ENCODE assay signal across 25 cellular contexts in genomic region chr1:200903793-200904192, GRCh38. TPM values are rescaled to one million over a fixed set of nuclear protein-coding genes. Genes with fewer than 3 reads are reported as not detected.
"Had no signal": no experiment of that assay in that cellular context is flagged by ENCODE, and none has a peak within 500 bp of the region (broad histone marks: within the 10 kb centered on the region; RNA-seq: fewer than 3 reads in every experiment).

No MANE protein-coding gene starts in this region.

- ATAC-seq: activated CD4-positive, CD25-positive, alpha-beta regulatory T cell treated with anti-CD3 and anti-CD28 coated beads, Interleukin-2, amount 50 U/mL, for 24 hours; activated CD8-positive, alpha-beta T cell treated with anti-CD3 and anti-CD28 coated beads, Interleukin-2, amount 10 ng/mL, durations not matched to agents 7 days and 5 days; PC-3 had no signal

- H3K36me3 ChIP-seq: breast epithelium had no signal

- H3K4me2 ChIP-seq: KMS-11 had no signal

- H3K4me3 Mint-ChIP-seq: activated CD8-positive, alpha-beta T cell treated with anti-CD3 and anti-CD28 coated beads, Interleukin-2, amount 10 ng/mL, durations not matched to agents 7 days and 5 days; activated naive CD4-positive, alpha-beta T cell treated with anti-CD3 and anti-CD28 coated beads, Interleukin-2, amount 50 U/mL, for 24 hours; activated T-cell treated with anti-CD3 and anti-CD28 coated beads, Interleukin-2, amount 50 U/mL, for 24 hours; activated T-helper 1 cell treated with anti-CD3 and anti-CD28 coated beads, Interleukin-12 subunit alpha, Interleukin-12 subunit beta, Interleukin-2, Interleukin-4 antibody, amounts not matched to agents 30 ng/mL and 10 ng/mL and 1 ng/mL, durations not matched to agents 14 hours and 24 hours and 36 hours; T-helper 1 cell treated with Interleukin-12 subunit alpha and Interleukin-12 subunit beta and Interleukin-4 antibody, amounts not matched to agents 30 μg/mL and 1 μg/mL, for 36 hours had no signal

- H3K36me3 Mint-ChIP-seq: activated naive CD4-positive, alpha-beta T cell treated with anti-CD3 and anti-CD28 coated beads, Interleukin-2, amount 50 U/mL, for 24 hours had no signal

- H3K9me3 ChIP-seq: breast epithelium had no signal

- H3K27ac Mint-ChIP-seq: activated CD8-positive, alpha-beta T cell treated with anti-CD3 and anti-CD28 coated beads, Interleukin-2, amount 10 ng/mL, durations not matched to agents 7 days and 5 days; activated naive CD4-positive, alpha-beta T cell treated with anti-CD3 and anti-CD28 coated beads, Interleukin-2, amount 50 U/mL, for 24 hours; activated T-cell treated with anti-CD3 and anti-CD28 coated beads, Interleukin-2, amount 50 U/mL, for 24 hours; activated T-helper 1 cell treated with anti-CD3 and anti-CD28 coated beads, Interleukin-12 subunit alpha, Interleukin-12 subunit beta, Interleukin-2, Interleukin-4 antibody, amounts not matched to agents 30 ng/mL and 10 ng/mL and 1 ng/mL, durations not matched to agents 14 hours and 24 hours and 36 hours; T-helper 1 cell treated with Interleukin-12 subunit alpha and Interleukin-12 subunit beta and Interleukin-4 antibody, amounts not matched to agents 30 μg/mL and 1 μg/mL, for 36 hours had no signal

- H3K4me3 ChIP-seq: breast epithelium had no signal

- H3K27me3 Mint-ChIP-seq: activated naive CD4-positive, alpha-beta T cell treated with anti-CD3 and anti-CD28 coated beads, Interleukin-2, amount 50 U/mL, for 24 hours had no signal

- H3K9ac ChIP-seq: KMS-11 had no signal

- H3K9me3 Mint-ChIP-seq: activated naive CD4-positive, alpha-beta T cell treated with anti-CD3 and anti-CD28 coated beads, Interleukin-2, amount 50 U/mL, for 24 hours; activated T-cell treated with anti-CD3 and anti-CD28 coated beads, Interleukin-2, amount 50 U/mL, for 24 hours; activated T-helper 1 cell treated with anti-CD3 and anti-CD28 coated beads, Interleukin-12 subunit alpha, Interleukin-12 subunit beta, Interleukin-2, Interleukin-4 antibody, amounts not matched to agents 30 ng/mL and 10 ng/mL and 1 ng/mL, durations not matched to agents 14 hours and 24 hours and 36 hours; T-helper 1 cell treated with Interleukin-12 subunit alpha and Interleukin-12 subunit beta and Interleukin-4 antibody, amounts not matched to agents 30 μg/mL and 1 μg/mL, for 36 hours had no signal

- DNase-seq: activated CD4-positive, alpha-beta T cell treated with anti-CD3 and anti-CD28 coated beads for 4 hours; activated CD8-positive, alpha-beta memory T cell treated with anti-CD3 and anti-CD28 coated beads, Interleukin-2, amount 50 U/mL, for 48 hours; activated CD8-positive, alpha-beta T cell treated with anti-CD3 and anti-CD28 coated beads, Interleukin-2, amount 10 ng/mL, durations not matched to agents 7 days and 5 days; activated effector memory CD4-positive, alpha-beta T cell treated with Interleukin-2 at 50 U/mL for 16 hours; activated naive CD4-positive, alpha-beta T cell; activated T-cell treated with anti-CD3 and anti-CD28 coated beads, Interleukin-2, amount 50 U/mL, for 24 hours; caudate nucleus; NCI-H1092; NCI-H1417 treated with DMSO at 0.1 percent for 48 hours; NCI-H1694; NCI-H2029; NCI-H2107; NCI-H510A treated with DMSO at 0.1 percent for 48 hours; NCI-H69; NK-92 treated with Interleukin-12 subunit alpha and Interleukin-12 subunit beta, amount 100 ng/mL, for 24 hours; PC-3; SHP77 treated with DMSO at 0.1 percent for 48 hours had no signal

- H3K27me3 ChIP-seq: breast epithelium had no signal

- H3K27ac ChIP-seq: breast epithelium, KMS-11 had no signal

RNA-seq across cellular contexts. Expression of gene INAVA, which starts 9.1 kb away (rescaled TPM):
- total RNA-seq: SK-MEL-5 had no signal

RNA-seq across cellular contexts. Expression of gene GPR25, which starts 31.0 kb away (rescaled TPM):
- total RNA-seq: activated T-helper 1 cell treated with anti-CD3 and anti-CD28 coated beads, Interleukin-12 subunit alpha, Interleukin-12 subunit beta, Interleukin-2, Interleukin-4 antibody, amounts not matched to agents 30 ng/mL and 10 ng/mL and 1 ng/mL, durations not matched to agents 14 hours and 24 hours and 36 hours; aorta; PC-3; SK-MEL-5 had no signal
- polyA plus RNA-seq: aorta had no signal
